In the genomic region with DNA sequence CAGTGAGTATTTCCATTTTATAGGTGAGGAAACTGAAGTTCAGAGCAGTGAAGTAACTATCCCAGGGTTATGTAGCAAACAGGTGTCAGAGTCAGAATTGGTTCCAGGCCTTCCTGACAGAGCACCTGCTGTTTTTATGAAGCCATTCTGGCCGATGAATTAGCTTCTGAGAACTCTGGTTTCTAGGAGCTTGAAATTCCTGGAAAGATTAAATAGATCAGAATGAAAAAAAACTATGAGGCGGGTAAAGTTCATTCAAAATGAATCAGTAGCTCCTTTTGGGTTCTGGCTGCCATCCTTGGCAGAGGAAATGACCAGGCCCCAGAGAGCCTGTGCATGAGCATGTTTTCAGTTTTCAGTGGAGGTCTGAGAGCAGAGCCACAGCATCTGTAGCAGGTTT, we compare ENCODE assay signal across 19 cellular contexts. TPM values are rescaled to one million over a fixed set of nuclear protein-coding genes. Genes with fewer than 3 reads are reported as not detected.
"Had no signal": no experiment of that assay in that cellular context is flagged by ENCODE, and none has a peak within 500 bp of the region (broad histone marks: within the 10 kb centered on the region; RNA-seq: fewer than 3 reads in every experiment).

No MANE protein-coding gene starts in this region.

- DNase-seq: activated CD4-positive, alpha-beta T cell treated with anti-CD3 and anti-CD28 coated beads for 48 hours; activated naive CD4-positive, alpha-beta T cell treated with anti-CD3 and anti-CD28 coated beads for 36 hours; amniotic stem cell; body of pancreas; cerebellar nuclear complex; dorsolateral prefrontal cortex; foreskin keratinocyte; head of caudate nucleus; left cardiac atrium; lower lobe of right lung; ovary; stimulated activated CD4-positive, alpha-beta T cell treated with anti-CD3 and anti-CD28 coated beads, Interleukin-2, amount 100 ng/mL, for 48 hours; stimulated activated naive CD8-positive, alpha-beta T cell treated with anti-CD3 and anti-CD28 coated beads, Interleukin-15, Interleukin-2, amounts not matched to agents 100 U/mL and 50 U/mL, for 24 hours; T-cell had no signal

- H3K36me3 Mint-ChIP-seq: mesothelial cell of epicardium, neural progenitor cell, T-cell, type B pancreatic cell had no signal

- H3K36me3 ChIP-seq: lower lobe of right lung, neural progenitor cell, ovary, suprapubic skin had no signal

- H3K27ac ChIP-seq: body of pancreas, dorsolateral prefrontal cortex, foreskin keratinocyte, lower lobe of right lung, neural progenitor cell, ovary, suprapubic skin had no signal

- H3K9ac ChIP-seq: neural progenitor cell had no signal

- H3K4me3 Mint-ChIP-seq: activated naive CD4-positive, alpha-beta T cell treated with anti-CD3 and anti-CD28 coated beads for 36 hours; mesothelial cell of epicardium; neural progenitor cell; T-cell; type B pancreatic cell had no signal

- H3K4me1 Mint-ChIP-seq: mesothelial cell of epicardium, T-cell had no signal

- H3K4me2 ChIP-seq: neural progenitor cell had no signal

- ATAC-seq: body of pancreas; esophagus mucosa; foreskin keratinocyte; left cardiac atrium; lower lobe of right lung; stimulated activated naive CD8-positive, alpha-beta T cell treated with anti-CD3 and anti-CD28 coated beads, Interleukin-15, Interleukin-2, amounts not matched to agents 100 U/mL and 50 U/mL, for 24 hours; T-cell had no signal

- H3K27me3 ChIP-seq: body of pancreas, dorsolateral prefrontal cortex, foreskin keratinocyte, neural progenitor cell, ovary, suprapubic skin had no signal

- H3K9me3 Mint-ChIP-seq: activated naive CD4-positive, alpha-beta T cell treated with anti-CD3 and anti-CD28 coated beads for 36 hours; type B pancreatic cell had no signal

- H3K27ac Mint-ChIP-seq: activated naive CD4-positive, alpha-beta T cell treated with anti-CD3 and anti-CD28 coated beads for 36 hours; mesothelial cell of epicardium; neural progenitor cell; T-cell; type B pancreatic cell had no signal

- H3K4me1 ChIP-seq: body of pancreas, foreskin keratinocyte, lower lobe of right lung, neural progenitor cell had no signal

- H3K4me3 ChIP-seq: body of pancreas, dorsolateral prefrontal cortex, lower lobe of right lung, neural progenitor cell, ovary, suprapubic skin had no signal

- H2AFZ ChIP-seq: neural progenitor cell had no signal

- H3K9me3 ChIP-seq: body of pancreas, lower lobe of right lung, ovary, suprapubic skin had no signal

RNA-seq across cellular contexts. Expression of a gene that starts 59.3 kb away (rescaled TPM):
- total RNA-seq: activated naive CD4-positive, alpha-beta T cell treated with anti-CD3 and anti-CD28 coated beads for 36 hours; body of pancreas; foreskin keratinocyte; mesothelial cell of epicardium had no signal
